In the genomic region with DNA sequence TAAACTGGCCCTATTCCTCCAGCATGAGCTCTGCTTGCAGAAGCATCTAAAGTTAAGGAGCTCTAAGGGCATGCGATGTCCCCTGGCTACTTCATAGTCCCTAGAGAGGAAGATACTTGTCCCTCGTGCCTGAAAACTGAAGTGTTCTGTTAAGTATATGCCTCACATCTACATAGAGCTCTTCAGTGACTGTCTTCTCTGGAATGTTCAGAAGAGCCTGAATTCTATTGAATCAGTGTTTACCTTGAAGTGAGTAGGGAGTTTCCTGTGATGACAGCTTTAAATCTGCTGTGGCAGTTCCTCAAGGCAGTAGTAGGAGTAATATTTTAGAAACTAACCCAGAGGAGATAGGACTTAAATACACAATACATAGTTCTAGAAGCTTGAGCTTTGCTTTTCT, we compare ENCODE assay signal across 27 cellular contexts.
A peak's percentile ranks its signal among the peaks of the same experiment; 100 is the strongest.
DNase-seq lines count a peak whose midpoint lies in the region; ATAC-seq and TF ChIP-seq lines count a peak whose summit lies in the region.
"Had no signal": no experiment of that assay in that cellular context is flagged by ENCODE, and none has a peak within 500 bp of the region (broad histone marks: within the 10 kb centered on the region; RNA-seq: fewer than 3 reads in every experiment).

No MANE protein-coding gene starts in this region.

- no peak for TF ChIP-seq CTCF in RWPE2 (IDR thresholded peaks at IDR 0.05; ENCODE audit: poor library complexity, severe bottlenecking)

- no peaks in the 10 kb centered on the region for H3K9me3 ChIP-seq in RWPE2 (ENCODE audit: severe bottlenecking)
- H3K9me3 ChIP-seq: right lobe of liver, uterus had no signal

- H3K27ac ChIP-seq in RWPE2 (ENCODE audit: poor library complexity, severe bottlenecking): peak overlapping the region; percentile 77
- H3K27ac ChIP-seq: C4-2B, parathyroid adenoma, right lobe of liver, uterus, VCaP had no signal

- no peaks in the 10 kb centered on the region for H3K27me3 ChIP-seq in RWPE2 (ENCODE audit: insufficient read depth, poor library complexity, severe bottlenecking)
- H3K27me3 ChIP-seq: right lobe of liver, uterus had no signal

- H3K36me3 ChIP-seq in RWPE2 (ENCODE audit: low read depth): no peaks in the 10 kb centered on the region
- H3K36me3 ChIP-seq: right lobe of liver, uterus had no signal

- H3K4me3 ChIP-seq in RWPE2 (ENCODE audit: severe bottlenecking): no peak overlapping the region
- H3K4me3 ChIP-seq: right lobe of liver, uterus had no signal

- peaks cover 18% of the 10 kb centered on the region for H3K4me1 ChIP-seq in RWPE2 (ENCODE audit: insufficient read depth, poor library complexity, severe bottlenecking)
- H3K4me1 ChIP-seq: parathyroid adenoma, right lobe of liver, uterus had no signal

- DNase-seq in AG08395 (ENCODE audit: low spot score): peak; percentile 11
- peak; percentile 26 for DNase-seq in GM04504 (ENCODE audit: low read depth)
- DNase-seq in RWPE2 (ENCODE audit: low spot score): no peak
- peak; percentile 13 for DNase-seq in iPS-NIHi11 (ENCODE audit: low spot score)
- no peak for DNase-seq in SHP77 treated with DMSO at 0.1 percent for 48 hours (lab: John Stamatoyannopoulos, UW)
- DNase-seq in RPMI8226: no peak
- DNase-seq in NCI-H2081 (lab: John Stamatoyannopoulos, UW): no peak
- DNase-seq: activated CD4-positive, alpha-beta T cell treated with anti-CD3 and anti-CD28 coated beads, Interleukin-2, amount 50 U/mL, for 4 hours; activated gamma-delta T cell; activated T-cell treated with anti-CD3 and anti-CD28 coated beads for 4 hours; caudate nucleus; GF-D8; Karpas-422; kidney glomerular epithelial cell; NCI-H1105; NCI-H2081 treated with DMSO at 0.1 percent for 48 hours; NCI-H526; nephron progenitor cell; right lobe of liver; SIG-M5; substantia nigra; T-helper 1 cell; uterus had no signal

- peak; percentile 99 for ATAC-seq in RWPE2 (ENCODE audit: low read depth)
- no peak for ATAC-seq in GM18868 (IDR thresholded peaks at IDR 0.05; ENCODE audit: unreplicated experiment)
- ATAC-seq: right lobe of liver had no signal

Comparison
In these comparisons a context has a peak if more than half of its experiments do, and no peak if none do; other contexts are left out.
1. DNase-seq: peak in AG08395 (single experiment), GM04504 (single experiment) and iPS-NIHi11 (single experiment); none in RWPE2 (single experiment), SHP77 treated with DMSO at 0.1 percent for 48 hours (single experiment), RPMI8226 (single experiment) and NCI-H2081 (0 of 2).